Comparison of ENCODE assay signal across 19 cellular contexts in the genomic region with DNA sequence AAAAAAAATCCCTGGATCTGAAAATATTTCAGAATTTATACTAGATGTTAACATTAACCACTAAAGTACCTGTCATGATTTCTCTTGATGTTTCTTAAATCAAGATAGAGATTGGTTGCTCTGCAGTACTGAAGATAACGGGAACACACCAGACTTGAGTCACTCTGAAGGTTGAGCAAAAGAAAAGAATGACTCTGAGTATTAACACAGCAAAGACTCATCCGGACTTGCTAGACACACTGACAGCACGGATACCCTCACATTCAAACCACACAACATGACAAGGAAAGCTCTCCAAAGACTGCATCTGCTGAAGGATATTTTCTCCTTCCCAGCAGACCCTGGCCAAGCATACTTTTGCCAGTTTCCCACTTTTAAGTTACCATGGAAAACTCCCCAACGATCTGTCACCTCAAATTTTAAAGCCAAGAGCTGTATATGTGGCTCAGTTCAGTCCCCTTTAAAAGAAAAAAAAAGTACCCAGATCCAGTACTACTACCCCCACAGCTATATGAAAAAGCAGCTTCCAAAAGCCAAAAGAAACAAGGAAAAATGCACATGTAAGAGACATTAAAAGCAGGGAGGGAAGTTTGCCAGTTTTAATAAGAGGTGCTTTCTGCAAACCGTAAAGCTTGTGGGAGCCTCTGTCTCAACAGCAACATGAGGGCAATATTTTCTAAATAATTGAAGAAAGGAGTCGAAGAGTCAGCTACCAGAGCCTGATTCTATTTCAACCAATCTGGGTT. TPM values are rescaled to one million over a fixed set of nuclear protein-coding genes. Genes with fewer than 3 reads are reported as not detected.
DNase-seq lines count a peak whose midpoint lies in the region; ATAC-seq and TF ChIP-seq lines count a peak whose summit lies in the region.
"Had no signal": no experiment of that assay in that cellular context is flagged by ENCODE, and none has a peak within 500 bp of the region (broad histone marks: within the 10 kb centered on the region; RNA-seq: fewer than 3 reads in every experiment).

No MANE protein-coding gene starts in this region.

- H3K4me3 ChIP-seq in mammary epithelial cell (replicated peaks in 1 of 3; ENCODE audit: insufficient read depth in 1 of 3, low read depth in 2 of 3, low read length in 3 of 3) (no peak overlapping the region), breast epithelium (no peak overlapping the region), coronary artery (no peak overlapping the region)

- TF ChIP-seq CTCF in mammary epithelial cell (conservative IDR thresholded peaks at IDR 0.05 in 1 of 2, IDR thresholded peaks at IDR 0.05 in 1 of 2; ENCODE audit: extremely low read depth in 1 of 2, insufficient read depth in 1 of 2, low read depth in 1 of 2, low read length in 2 of 2), result no peak
- TF ChIP-seq CTCF in breast epithelium (IDR thresholded peaks at IDR 0.05), result no peak
- no peak for TF ChIP-seq CTCF in coronary artery (IDR thresholded peaks at IDR 0.05)

- intact Hi-C loops in mammary epithelial cell (cut with micrococcal nuclease) (no loop called here), breast epithelium (cut with DNase I; ENCODE audit: low total_unique reads) (no loop called here)

- peaks cover 31% of the 10 kb centered on the region for H3K79me2 ChIP-seq in mammary epithelial cell (ENCODE audit: insufficient read depth, low read length)

- no peak overlapping the region for H2AFZ ChIP-seq in mammary epithelial cell (ENCODE audit: low read depth, low read length)

- DNase-seq in mammary epithelial cell, result no peak
- no peak for DNase-seq in breast epithelium (ENCODE audit: low spot score in 2 of 2)
- no peak for DNase-seq in coronary artery (ENCODE audit: low spot score)
- DNase-seq in left kidney (ENCODE audit: low read depth, low spot score), result peak; percentile 5
- DNase-seq in NCI-H510A treated with DMSO at 0.1 percent for 48 hours (lab: John Stamatoyannopoulos, UW), result no peak
- DNase-seq in central memory CD4-positive, alpha-beta T cell, result no peak
- DNase-seq: 8988T; C1 segment of cervical spinal cord; DMS 273 treated with DMSO at 0.1 percent for 48 hours; MV-4-11; NCI-H1417 treated with DMSO at 0.1 percent for 48 hours; NCI-H2081; NCI-H69; NK-92 treated with Interleukin-12 subunit alpha and Interleukin-12 subunit beta, amount 100 ng/mL, for 24 hours; OCI-M1; RPMI8226 had no signal

- no peak for TF ChIP-seq POLR2A in breast epithelium (IDR thresholded peaks at IDR 0.05)

- in situ Hi-C loops in mammary epithelial cell (cut with MboI; ENCODE audit: low sequenced_read_pairs in 2 of 2), result no loop called here

- H3K27me3 ChIP-seq in mammary epithelial cell (ENCODE audit: insufficient read depth, low read length) (no peaks in the 10 kb centered on the region), breast epithelium (no peaks in the 10 kb centered on the region)

- dilution Hi-C loops in mammary epithelial cell (cut with HindIII; ENCODE audit: low sequenced_read_pairs), result no loop called here

- H3K9me3 ChIP-seq in mammary epithelial cell (replicated peaks; ENCODE audit: insufficient read depth, low read length), result no peaks in the 10 kb centered on the region
- H3K9me3 ChIP-seq in breast epithelium, result no peaks in the 10 kb centered on the region

- CTCF ChIA-PET in mammary epithelial cell (lab: Charles Lee; ENCODE audit: low non-redundant PET), result no interaction called here

- H3K27ac ChIP-seq in mammary epithelial cell (ENCODE audit: insufficient read depth, low read depth, low read length), result peak overlapping the region; percentile 44
- H3K27ac ChIP-seq in breast epithelium, result no peak overlapping the region
- peak overlapping the region; percentile 58 to 64 for H3K27ac ChIP-seq in coronary artery

- ATAC-seq in GM21381 (IDR thresholded peaks at IDR 0.05; ENCODE audit: unreplicated experiment), result no peak
- no peak for ATAC-seq in HG03196 (IDR thresholded peaks at IDR 0.05; ENCODE audit: unreplicated experiment)
- ATAC-seq: HCT116 had no signal

- WGBS in mammary epithelial cell (ENCODE audit: low coverage, missing lambda C conversion rate), result 50% methylated on average over 6 of the region's 6 CpGs

- H3K4me1 ChIP-seq in mammary epithelial cell (ENCODE audit: insufficient read depth, low read length), result peaks cover 36% of the 10 kb centered on the region
- H3K4me1 ChIP-seq in breast epithelium, result no peaks in the 10 kb centered on the region

- peak overlapping the region; percentile 26 for H3K4me2 ChIP-seq in mammary epithelial cell (ENCODE audit: insufficient read depth, low read depth, low read length)

- BruUV-seq in mammary epithelial cell (replicated peaks; lab: Mats Ljungman, UMichigan), result no TSS peak

- no peak overlapping the region for H3K9ac ChIP-seq in mammary epithelial cell (ENCODE audit: insufficient read depth, low read length)

- H4K20me1 ChIP-seq in mammary epithelial cell (ENCODE audit: insufficient read depth, low read length), result peaks cover 2% of the 10 kb centered on the region

- peaks cover 46% of the 10 kb centered on the region for H3K36me3 ChIP-seq in mammary epithelial cell (ENCODE audit: insufficient read depth, low read length)
- H3K36me3 ChIP-seq in breast epithelium, result no peaks in the 10 kb centered on the region

RNA-seq across cellular contexts. Expression of gene EOGT, which starts 8.2 kb away (rescaled TPM):
- total RNA-seq in mammary epithelial cell (100 to 1,000 TPM in 1 of 2 donors, 10 to 100 TPM in 1; 52.4 to 194 TPM), breast epithelium (10 to 100 TPM; 34.2 to 71.7 (median 58.0) TPM)
- polyA plus RNA-seq in mammary epithelial cell, result 28.8 TPM
- polyA minus RNA-seq in mammary epithelial cell, result 38.8 TPM

RNA-seq across cellular contexts. Expression of gene TMF1, which starts 46.9 kb away (rescaled TPM):
- total RNA-seq in mammary epithelial cell, result 10 to 100 TPM; 35.4 to 46.3 TPM
- 11.9 TPM for polyA plus RNA-seq in mammary epithelial cell
- polyA minus RNA-seq in mammary epithelial cell, result 12.4 TPM
- total RNA-seq in breast epithelium, result 10 to 100 TPM; 33.4 to 61.5 (median 50.1) TPM

Comparison
In these comparisons a context has a peak if more than half of its experiments do, and no peak if none do; other contexts are left out.
1. H3K27ac ChIP-seq: peak in mammary epithelial cell (single experiment) and coronary artery (2 of 2); none in breast epithelium (0 of 2).